8 cellular contexts compared by ENCODE assay signal in genomic region chr5:109411175-109411514, GRCh38. TPM values are rescaled to one million over a fixed set of nuclear protein-coding genes. Genes with fewer than 3 reads are reported as not detected.
DNase-seq lines count a peak whose midpoint lies in the region; ATAC-seq and TF ChIP-seq lines count a peak whose summit lies in the region.

No MANE protein-coding gene starts in this region.

- BruUV-seq in mammary epithelial cell (replicated peaks; lab: Mats Ljungman, UMichigan): no TSS peak

- dilution Hi-C loops in mammary epithelial cell (cut with HindIII; ENCODE audit: low sequenced_read_pairs): no loop called here

- no peak for DNase-seq in right atrium auricular region (ENCODE audit: low spot score)
- no peak for DNase-seq in Right ventricle myocardium superior
- DNase-seq in mammary epithelial cell: no peak
- no peak for DNase-seq in aorta
- DNase-seq in H4 (ENCODE audit: low spot score): no peak
- no peak for DNase-seq in kidney glomerular epithelial cell (lab: John Stamatoyannopoulos, UW)

- H3K4me2 ChIP-seq in mammary epithelial cell (ENCODE audit: insufficient read depth, low read depth, low read length): peak overlapping the region; percentile 93

- H3K4me3 ChIP-seq in right atrium auricular region (peak overlapping the region; percentile 56 to 87), mammary epithelial cell (replicated peaks in 1 of 3; ENCODE audit: insufficient read depth in 1 of 3, low read depth in 2 of 3, low read length in 3 of 3) (peak overlapping the region; percentile 60 to 69 (median 68)), mononuclear cell (ENCODE audit: low read length) (peak overlapping the region; percentile 86), aorta (ENCODE audit: low read length in 2 of 2) (peak overlapping the region; percentile 46 to 89)

- peak overlapping the region; percentile 90 for H2AFZ ChIP-seq in mammary epithelial cell (ENCODE audit: low read depth, low read length)

- ATAC-seq in Right ventricle myocardium superior (ENCODE audit: poor library complexity) (no peak), aorta (ENCODE audit: low FRiP score) (no peak), HG03565 (IDR thresholded peaks at IDR 0.05; ENCODE audit: unreplicated experiment) (no peak)

- H3K79me2 ChIP-seq in mammary epithelial cell (ENCODE audit: insufficient read depth, low read length): peaks cover 32% of the 10 kb centered on the region

- in situ Hi-C loops in mammary epithelial cell (cut with MboI; ENCODE audit: low sequenced_read_pairs in 2 of 2): no loop called here

- 0% methylated on average over 2 of the region's 2 CpGs for WGBS in mammary epithelial cell (ENCODE audit: low coverage, missing lambda C conversion rate)
- WGBS in aorta, 2 donors: 0 to 1% methylated on average over 2 of the region's 2 CpGs

- no peaks in the 10 kb centered on the region for H4K20me1 ChIP-seq in mammary epithelial cell (ENCODE audit: insufficient read depth, low read length)

- H3K4me1 ChIP-seq in right atrium auricular region: peaks cover 0 to 52% of the 10 kb centered on the region in 2 donors
- peaks cover 19% of the 10 kb centered on the region for H3K4me1 ChIP-seq in mammary epithelial cell (ENCODE audit: insufficient read depth, low read length)
- peaks cover 5% of the 10 kb centered on the region for H3K4me1 ChIP-seq in mononuclear cell (ENCODE audit: insufficient read depth, low read length)
- peaks cover 0 to 2% of the 10 kb centered on the region in 2 donors for H3K4me1 ChIP-seq in aorta (ENCODE audit: control insufficient read depth in 1 of 2, insufficient read depth in 2 of 2, low read length in 2 of 2)

- peak overlapping the region; percentile 99 for H3K9ac ChIP-seq in mammary epithelial cell (ENCODE audit: insufficient read depth, low read length)

- CTCF ChIA-PET in mammary epithelial cell (lab: Charles Lee; ENCODE audit: low non-redundant PET): no interaction called here

- H3K36me3 ChIP-seq in right atrium auricular region: no peaks in the 10 kb centered on the region
- H3K36me3 ChIP-seq in mammary epithelial cell (ENCODE audit: insufficient read depth, low read length): no peaks in the 10 kb centered on the region
- H3K36me3 ChIP-seq in aorta (ENCODE audit: control insufficient read depth in 1 of 2, insufficient read depth in 2 of 2, low read length in 1 of 2): no peaks in the 10 kb centered on the region

- H3K27me3 ChIP-seq in right atrium auricular region (no peaks in the 10 kb centered on the region), mammary epithelial cell (ENCODE audit: insufficient read depth, low read length) (no peaks in the 10 kb centered on the region), mononuclear cell (ENCODE audit: insufficient read depth, low read length) (no peaks in the 10 kb centered on the region), aorta (ENCODE audit: control insufficient read depth in 1 of 2, insufficient read depth in 2 of 2, low read length in 1 of 2) (no peaks in the 10 kb centered on the region)

- H3K27ac ChIP-seq in right atrium auricular region (peak overlapping the region; percentile 98 to 100), mammary epithelial cell (ENCODE audit: insufficient read depth, low read depth, low read length) (peak overlapping the region; percentile 97), aorta (ENCODE audit: low read depth in 1 of 2, low read length in 2 of 2) (peak overlapping the region in 1 of 2 donors; percentile 97)

- intact Hi-C loops in Right ventricle myocardium superior (cut with DNase I): no loop called here
- intact Hi-C loops in mammary epithelial cell (cut with micrococcal nuclease): loop anchor here (2.0 to 10.0 kb wide), 5 partner anchors 84 to 684 kb away; partner anchors contain the start of gene MAN2A1
- intact Hi-C loops in aorta (cut with DNase I): loop anchor here in 1 of 2 donors (2.0 kb wide), 2 partner anchors 44 to 662 kb away; no protein-coding TSS in a partner anchor

- TF ChIP-seq CTCF in right atrium auricular region (IDR thresholded peaks at IDR 0.05): no peak
- TF ChIP-seq CTCF in mammary epithelial cell (conservative IDR thresholded peaks at IDR 0.05 in 1 of 2, IDR thresholded peaks at IDR 0.05 in 1 of 2; ENCODE audit: extremely low read depth in 1 of 2, insufficient read depth in 1 of 2, low read depth in 1 of 2, low read length in 2 of 2): no peak

- H3K9me3 ChIP-seq in right atrium auricular region: no peaks in the 10 kb centered on the region
- no peaks in the 10 kb centered on the region for H3K9me3 ChIP-seq in mammary epithelial cell (replicated peaks; ENCODE audit: insufficient read depth, low read length)
- no peaks in the 10 kb centered on the region for H3K9me3 ChIP-seq in mononuclear cell (ENCODE audit: low read depth, low read length)
- H3K9me3 ChIP-seq in aorta (ENCODE audit: control insufficient read depth, low read length): no peaks in the 10 kb centered on the region

RNA-seq across cellular contexts. Expression of gene PJA2, which starts 1.4 kb away (rescaled TPM):
- total RNA-seq in right atrium auricular region (10 to 100 TPM; 80.7 to 88.3 TPM), Right ventricle myocardium superior (70.5 TPM), mammary epithelial cell (10 to 100 TPM; 40.3 to 64.5 TPM), mononuclear cell (162 TPM), aorta (100 to 1,000 TPM; 128 to 157 TPM)
- polyA plus RNA-seq in mammary epithelial cell (24.2 TPM), aorta (10 to 100 TPM; 65.9 to 74.0 TPM)
- polyA minus RNA-seq in mammary epithelial cell: 48.6 TPM
- 33.9 and 44.2 TPM in 2 replicates for total RNA-seq in H4 (2014; rRNA removed; shearing (Covaris generic))
